In genomic region chr2:61707984-61708852, GRCh38 we compare ENCODE assay signal across 8 cellular contexts.
DNase-seq lines count a peak whose midpoint lies in the region; ATAC-seq and TF ChIP-seq lines count a peak whose summit lies in the region.

No MANE protein-coding gene starts in this region.

- CTCF ChIA-PET in mammary epithelial cell (lab: Charles Lee; ENCODE audit: low non-redundant PET), result no interaction called here

- DNase-seq in ACHN (peak; percentile 80), NCI-H2107 (lab: John Stamatoyannopoulos, UW) (peak; percentile 52), mammary epithelial cell (peak; percentile 55), psoas muscle (no peak), superior temporal gyrus (ENCODE audit: extremely low spot score) (no peak)
- DNase-seq in naive thymus-derived CD8-positive, alpha-beta T cell, result no peak

- H3K36me3 ChIP-seq in mammary epithelial cell (ENCODE audit: insufficient read depth, low read length) (no peaks in the 10 kb centered on the region), psoas muscle (ENCODE audit: insufficient read depth in 1 of 2, low read depth in 1 of 2) (no peaks in the 10 kb centered on the region)

- intact Hi-C loops in mammary epithelial cell (cut with micrococcal nuclease), result no loop called here
- intact Hi-C loops in psoas muscle (cut with DNase I), result loop anchor here (1.0 to 10.0 kb wide), 4 partner anchors 46 to 170 kb away; partner anchors contain the start of gene XPO1 (in 1 of the 2)

- no peaks in the 10 kb centered on the region for H3K36me3 Mint-ChIP-seq in naive thymus-derived CD8-positive, alpha-beta T cell

- no peaks in the 10 kb centered on the region for H3K9me3 ChIP-seq in mammary epithelial cell (replicated peaks; ENCODE audit: insufficient read depth, low read length)
- no peaks in the 10 kb centered on the region for H3K9me3 ChIP-seq in psoas muscle

- no peak overlapping the region for H3K27ac Mint-ChIP-seq in naive thymus-derived CD8-positive, alpha-beta T cell

- H3K4me1 ChIP-seq in mammary epithelial cell (ENCODE audit: insufficient read depth, low read length) (no peaks in the 10 kb centered on the region), psoas muscle (peaks cover 25% of the 10 kb centered on the region)

- no peak overlapping the region for H3K4me3 ChIP-seq in mammary epithelial cell (replicated peaks in 1 of 3; ENCODE audit: insufficient read depth in 1 of 3, low read depth in 2 of 3, low read length in 3 of 3)
- H3K4me3 ChIP-seq in psoas muscle, result no peak overlapping the region

- no peaks in the 10 kb centered on the region for H3K4me1 Mint-ChIP-seq in naive thymus-derived CD8-positive, alpha-beta T cell

- H2AFZ ChIP-seq in mammary epithelial cell (ENCODE audit: low read depth, low read length), result no peak overlapping the region

- no peaks in the 10 kb centered on the region for H3K79me2 ChIP-seq in mammary epithelial cell (ENCODE audit: insufficient read depth, low read length)

- H3K27me3 ChIP-seq in mammary epithelial cell (ENCODE audit: insufficient read depth, low read length), result no peaks in the 10 kb centered on the region
- no peaks in the 10 kb centered on the region for H3K27me3 ChIP-seq in psoas muscle (ENCODE audit: insufficient read depth in 3 of 3, low read length in 2 of 3)

- H3K27me3 Mint-ChIP-seq in naive thymus-derived CD8-positive, alpha-beta T cell, result no peaks in the 10 kb centered on the region

- H3K27ac ChIP-seq in mammary epithelial cell (ENCODE audit: insufficient read depth, low read depth, low read length) (no peak overlapping the region), psoas muscle (peak overlapping the region; percentile 95)

- H3K9me3 Mint-ChIP-seq in naive thymus-derived CD8-positive, alpha-beta T cell, result no peaks in the 10 kb centered on the region

- TF ChIP-seq CTCF in mammary epithelial cell (conservative IDR thresholded peaks at IDR 0.05 in 1 of 2, IDR thresholded peaks at IDR 0.05 in 1 of 2; ENCODE audit: extremely low read depth in 1 of 2, insufficient read depth in 1 of 2, low read depth in 1 of 2, low read length in 2 of 2) (no peak), psoas muscle (IDR thresholded peaks at IDR 0.05) (no peak)

- ATAC-seq in GM19023 (IDR thresholded peaks at IDR 0.05; ENCODE audit: unreplicated experiment) (peak; percentile 98), HG03045 (IDR thresholded peaks at IDR 0.05; ENCODE audit: unreplicated experiment) (peak; percentile 96), psoas muscle (peak; percentile 88 to 90 (median 90))
- no peak for ATAC-seq in naive thymus-derived CD8-positive, alpha-beta T cell

- no peak overlapping the region for H3K9ac ChIP-seq in mammary epithelial cell (ENCODE audit: insufficient read depth, low read length)

- H4K20me1 ChIP-seq in mammary epithelial cell (ENCODE audit: insufficient read depth, low read length), result no peaks in the 10 kb centered on the region

- 83% methylated on average over 12 of the region's 12 CpGs for WGBS in mammary epithelial cell (ENCODE audit: low coverage, missing lambda C conversion rate)
- 34 to 43% (median 35%) methylated on average over 12 of the region's 12 CpGs for WGBS in psoas muscle, 3 donors

- BruUV-seq in mammary epithelial cell (replicated peaks; lab: Mats Ljungman, UMichigan), result no TSS peak

- dilution Hi-C loops in mammary epithelial cell (cut with HindIII; ENCODE audit: low sequenced_read_pairs), result no loop called here

- in situ Hi-C loops in ACHN (cut with HindIII; ENCODE audit: low pct_ligation_motif_present, low pct_unique_long_range_greater_than_20kb, low sequenced_read_pairs), result no loop called here
- in situ Hi-C loops in mammary epithelial cell (cut with MboI; ENCODE audit: low sequenced_read_pairs in 2 of 2), result no loop called here

- POLR2A ChIA-PET in naive thymus-derived CD8-positive, alpha-beta T cell (lab: Charles Lee), result no interaction called here

- H3K4me3 Mint-ChIP-seq in naive thymus-derived CD8-positive, alpha-beta T cell, result no peak overlapping the region

- H3K4me2 ChIP-seq in mammary epithelial cell (ENCODE audit: insufficient read depth, low read depth, low read length), result no peak overlapping the region

Comparison
In these comparisons a context has a peak if more than half of its experiments do, and no peak if none do; other contexts are left out.
1. DNase-seq: peak in ACHN (single experiment), NCI-H2107 (single experiment) and mammary epithelial cell (single experiment); none in psoas muscle (0 of 2), naive thymus-derived CD8-positive, alpha-beta T cell (0 of 10) and superior temporal gyrus (single experiment).
2. ATAC-seq: peak in GM19023 (single experiment), HG03045 (single experiment) and psoas muscle (4 of 4); none in naive thymus-derived CD8-positive, alpha-beta T cell (0 of 2).